ENCODE assay signal across 8 cellular contexts in genomic region chr6:75748743-75749538, GRCh38. TPM values are rescaled to one million over a fixed set of nuclear protein-coding genes. Genes with fewer than 3 reads are reported as not detected.
A peak's percentile ranks its signal among the peaks of the same experiment; 100 is the strongest.
DNase-seq lines count a peak whose midpoint lies in the region; ATAC-seq and TF ChIP-seq lines count a peak whose summit lies in the region.

TSS of gene MYO6 (plus strand) at chr6:75749239. CDS start at chr6:75817548, 68,309 bp downstream.

- H3K27ac ChIP-seq in cardiac muscle cell (peak within 1 kb of the TSS; percentile 94), vagina (peak within 1 kb of the TSS; percentile 94)

- H3K36me3 ChIP-seq in cardiac muscle cell (no peaks in the 10 kb centered on the region), vagina (no peaks in the 10 kb centered on the region)

- H3K27me3 Mint-ChIP-seq in activated naive CD8-positive, alpha-beta T cell treated with anti-CD3 and anti-CD28 coated beads, Interleukin-2, amount 50 U/mL, for 24 hours: peaks cover 51% of the 10 kb centered on the region
- no peaks in the 10 kb centered on the region for H3K27me3 Mint-ChIP-seq in osteocyte (ENCODE audit: unreplicated experiment)

- no peaks in the 10 kb centered on the region for H3K9me3 Mint-ChIP-seq in activated naive CD8-positive, alpha-beta T cell treated with anti-CD3 and anti-CD28 coated beads, Interleukin-2, amount 50 U/mL, for 24 hours
- H3K9me3 Mint-ChIP-seq in osteocyte (ENCODE audit: unreplicated experiment): no peaks in the 10 kb centered on the region

- H3K4me1 Mint-ChIP-seq in activated naive CD8-positive, alpha-beta T cell treated with anti-CD3 and anti-CD28 coated beads, Interleukin-2, amount 50 U/mL, for 24 hours: peaks cover 11% of the 10 kb centered on the region
- H3K4me1 Mint-ChIP-seq in osteocyte (ENCODE audit: unreplicated experiment): peaks cover 46% of the 10 kb centered on the region

- no peak within 1 kb of the TSS for H3K27ac Mint-ChIP-seq in activated naive CD8-positive, alpha-beta T cell treated with anti-CD3 and anti-CD28 coated beads, Interleukin-2, amount 50 U/mL, for 24 hours
- peak within 1 kb of the TSS; percentile 97 for H3K27ac Mint-ChIP-seq in osteocyte (ENCODE audit: unreplicated experiment)

- intact Hi-C loops in vagina (cut with DNase I): no loop called here

- ATAC-seq in GM19455 (IDR thresholded peaks at IDR 0.05; ENCODE audit: unreplicated experiment) (peak; percentile 84), HG03521 (IDR thresholded peaks at IDR 0.05; ENCODE audit: unreplicated experiment) (peak; percentile 81)
- ATAC-seq in activated naive CD8-positive, alpha-beta T cell treated with anti-CD3 and anti-CD28 coated beads, Interleukin-2, amount 50 U/mL, for 24 hours: peak; percentile 80

- H3K36me3 Mint-ChIP-seq in activated naive CD8-positive, alpha-beta T cell treated with anti-CD3 and anti-CD28 coated beads, Interleukin-2, amount 50 U/mL, for 24 hours (ENCODE audit: low read depth): peaks cover 2% of the 10 kb centered on the region
- no peaks in the 10 kb centered on the region for H3K36me3 Mint-ChIP-seq in osteocyte (ENCODE audit: unreplicated experiment)

- H3K9me3 ChIP-seq in cardiac muscle cell (ENCODE audit: low read depth) (no peaks in the 10 kb centered on the region), vagina (no peaks in the 10 kb centered on the region)

- H3K4me3 ChIP-seq in cardiac muscle cell: peak within 1 kb of the TSS; percentile 94
- H3K4me3 ChIP-seq in vagina: peak within 1 kb of the TSS; percentile 67 to 99

- no peak for TF ChIP-seq CTCF in cardiac muscle cell (IDR thresholded peaks at IDR 0.05; ENCODE audit: low read depth, low read length)
- peak; percentile 4 for TF ChIP-seq CTCF in osteocyte (IDR thresholded peaks at IDR 0.05)
- no peak for TF ChIP-seq CTCF in vagina (IDR thresholded peaks at IDR 0.05)

- TF ChIP-seq POLR2A in vagina (IDR thresholded peaks at IDR 0.05): peak in 1 of 2 donors; percentile 67

- H3K4me1 ChIP-seq in cardiac muscle cell (ENCODE audit: low read depth) (peaks cover 6% of the 10 kb centered on the region), vagina (peaks cover 41% of the 10 kb centered on the region)

- in situ Hi-C loops in Caki2 (cut with HindIII; ENCODE audit: low pct_unique_long_range_greater_than_20kb, low sequenced_read_pairs): no loop called here

- H3K27me3 ChIP-seq in cardiac muscle cell (no peaks in the 10 kb centered on the region), vagina (no peaks in the 10 kb centered on the region)

- DNase-seq in Caki2 (ENCODE audit: low read depth) (peak; percentile 65), RPMI7951 (ENCODE audit: low read depth) (peak; percentile 62), cardiac muscle cell (ENCODE audit: low read depth in 1 of 2, low spot score in 1 of 2) (peak; percentile 64 to 91), osteocyte (ENCODE audit: extremely low spot score, unreplicated experiment) (peak; percentile 94), vagina (ENCODE audit: extremely low spot score in 2 of 2) (peak in 1 of 2 donors; percentile 88)
- peak; percentile 39 for DNase-seq in activated naive CD8-positive, alpha-beta T cell treated with anti-CD3 and anti-CD28 coated beads, Interleukin-2, amount 50 U/mL, for 24 hours

- H3K4me3 Mint-ChIP-seq in activated naive CD8-positive, alpha-beta T cell treated with anti-CD3 and anti-CD28 coated beads, Interleukin-2, amount 50 U/mL, for 24 hours: peak within 1 kb of the TSS; percentile 84
- H3K4me3 Mint-ChIP-seq in osteocyte (ENCODE audit: unreplicated experiment): peak within 1 kb of the TSS; percentile 94

RNA-seq across cellular contexts. Expression of gene MYO6, which starts in this region (rescaled TPM):
- 6.4 and 7.8 TPM in 2 replicates for total RNA-seq in Caki2 (2014; rRNA removed; shearing (Covaris generic); ENCODE audit: low replicate concordance)
- 5.0 and 6.0 TPM in 2 replicates for total RNA-seq in RPMI7951 (2014; rRNA removed; shearing (Covaris generic))
- total RNA-seq in cardiac muscle cell: 8.7 and 17.9 TPM in 2 replicates
- polyA plus RNA-seq in cardiac muscle cell: 34.7 and 63.7 TPM in 2 replicates
- 61.6 and 62.6 TPM in 2 replicates for total RNA-seq in osteocyte
- total RNA-seq in vagina: 20.4 TPM
